In genomic region chr6:168742146-168742782, GRCh38 we compare ENCODE assay signal across 22 cellular contexts.
"Had no signal": no experiment of that assay in that cellular context is flagged by ENCODE, and none has a peak within 500 bp of the region (broad histone marks: within the 10 kb centered on the region; RNA-seq: fewer than 3 reads in every experiment).

No MANE protein-coding gene starts in this region.

- H3K4me1 Mint-ChIP-seq: activated CD4-positive, alpha-beta memory T cell treated with anti-CD3 and anti-CD28 coated beads, Interleukin-2, amount 10 ng/mL, durations not matched to agents 7 days and 5 days; activated CD4-positive, alpha-beta T cell treated with anti-CD3 and anti-CD28 coated beads, Interleukin-2, amount 10 ng/mL, durations not matched to agents 24 days and 14 days; activated naive CD8-positive, alpha-beta T cell treated with anti-CD3 and anti-CD28 coated beads, Interleukin-2, amount 10 ng/mL, durations not matched to agents 7 days and 5 days; natural killer cell had no signal

- ATAC-seq: activated CD4-positive, CD25-positive, alpha-beta regulatory T cell treated with anti-CD3 and anti-CD28 coated beads, Interleukin-2, amount 50 U/mL, for 24 hours; activated T-cell treated with anti-CD3 and anti-CD28 coated beads, Interleukin-2, amount 50 U/mL, for 72 hours; left lobe of liver; natural killer cell; pancreas had no signal

- H3K36me3 ChIP-seq: breast epithelium, colonic mucosa, pancreas, sigmoid colon, thoracic aorta, upper lobe of left lung had no signal

- FAIRE-seq: pancreas had no signal

- DNase-seq: activated CD4-positive, alpha-beta memory T cell treated with anti-CD3 and anti-CD28 coated beads, Interleukin-2, amount 10 ng/mL, durations not matched to agents 7 days and 5 days; activated CD4-positive, alpha-beta T cell treated with anti-CD3 and anti-CD28 coated beads, Interleukin-2, amount 10 ng/mL, durations not matched to agents 24 days and 14 days; activated effector memory CD4-positive, alpha-beta T cell treated with Interleukin-2 at 50 U/mL for 16 hours; activated naive CD4-positive, alpha-beta T cell treated with anti-CD3 and anti-CD28 coated beads for 36 hours; activated naive CD8-positive, alpha-beta T cell treated with anti-CD3 and anti-CD28 coated beads, Interleukin-2, amount 10 ng/mL, durations not matched to agents 7 days and 5 days; activated T-cell treated with anti-CD3 and anti-CD28 coated beads, Interleukin-2, amount 50 U/mL, for 72 hours; amniotic stem cell; colonic mucosa; natural killer cell; pancreas; sigmoid colon; stimulated activated CD4-positive, alpha-beta T cell treated with anti-CD3 and anti-CD28 coated beads, Interleukin-4, amount 100 ng/mL, for 1 hour; stimulated activated naive CD4-positive, alpha-beta T cell; upper lobe of left lung had no signal

- H3K4me3 Mint-ChIP-seq: activated CD4-positive, alpha-beta memory T cell treated with anti-CD3 and anti-CD28 coated beads, Interleukin-2, amount 10 ng/mL, durations not matched to agents 7 days and 5 days; activated CD4-positive, alpha-beta T cell treated with anti-CD3 and anti-CD28 coated beads, Interleukin-2, amount 10 ng/mL, durations not matched to agents 24 days and 14 days; activated naive CD4-positive, alpha-beta T cell treated with anti-CD3 and anti-CD28 coated beads for 36 hours; activated naive CD8-positive, alpha-beta T cell treated with anti-CD3 and anti-CD28 coated beads, Interleukin-2, amount 10 ng/mL, durations not matched to agents 7 days and 5 days; activated T-cell treated with anti-CD3 and anti-CD28 coated beads, Interleukin-2, amount 50 U/mL, for 72 hours; mesothelial cell of epicardium; natural killer cell had no signal

- H3K36me3 Mint-ChIP-seq: activated naive CD8-positive, alpha-beta T cell treated with anti-CD3 and anti-CD28 coated beads, Interleukin-2, amount 10 ng/mL, durations not matched to agents 7 days and 5 days; natural killer cell had no signal

- H3K27ac ChIP-seq: breast epithelium, colonic mucosa, pancreas, sigmoid colon, thoracic aorta, upper lobe of left lung, VCaP had no signal

- H3K27ac Mint-ChIP-seq: activated CD4-positive, alpha-beta memory T cell treated with anti-CD3 and anti-CD28 coated beads, Interleukin-2, amount 10 ng/mL, durations not matched to agents 7 days and 5 days; activated CD4-positive, alpha-beta T cell treated with anti-CD3 and anti-CD28 coated beads, Interleukin-2, amount 10 ng/mL, durations not matched to agents 24 days and 14 days; activated naive CD4-positive, alpha-beta T cell treated with anti-CD3 and anti-CD28 coated beads for 36 hours; activated naive CD8-positive, alpha-beta T cell treated with anti-CD3 and anti-CD28 coated beads, Interleukin-2, amount 10 ng/mL, durations not matched to agents 7 days and 5 days; activated T-cell treated with anti-CD3 and anti-CD28 coated beads, Interleukin-2, amount 50 U/mL, for 72 hours; mesothelial cell of epicardium; natural killer cell had no signal

- H3K4me1 ChIP-seq: breast epithelium, colonic mucosa, pancreas, sigmoid colon, upper lobe of left lung had no signal

- H3K27me3 Mint-ChIP-seq: activated CD4-positive, alpha-beta memory T cell treated with anti-CD3 and anti-CD28 coated beads, Interleukin-2, amount 10 ng/mL, durations not matched to agents 7 days and 5 days; activated CD4-positive, alpha-beta T cell treated with anti-CD3 and anti-CD28 coated beads, Interleukin-2, amount 10 ng/mL, durations not matched to agents 24 days and 14 days; activated naive CD8-positive, alpha-beta T cell treated with anti-CD3 and anti-CD28 coated beads, Interleukin-2, amount 10 ng/mL, durations not matched to agents 7 days and 5 days had no signal

- H3K9me3 ChIP-seq: colonic mucosa, pancreas had no signal

- H3K27me3 ChIP-seq: breast epithelium, colonic mucosa, dorsolateral prefrontal cortex, sigmoid colon, upper lobe of left lung had no signal

- H3K4me3 ChIP-seq: breast epithelium, colonic mucosa, dorsolateral prefrontal cortex, lung, pancreas, sigmoid colon, thoracic aorta, upper lobe of left lung had no signal
